In genomic region chr11:26297179-26297970, GRCh38 we compare ENCODE assay signal across 8 cellular contexts. TPM values are rescaled to one million over a fixed set of nuclear protein-coding genes. Genes with fewer than 3 reads are reported as not detected.
DNase-seq lines count a peak whose midpoint lies in the region; ATAC-seq and TF ChIP-seq lines count a peak whose summit lies in the region.

No MANE protein-coding gene starts in this region.

- no peaks in the 10 kb centered on the region for H3K4me1 Mint-ChIP-seq in activated naive CD4-positive, alpha-beta T cell treated with anti-CD3 and anti-CD28 coated beads for 36 hours (ENCODE audit: low read depth)

- H3K9me3 Mint-ChIP-seq in activated naive CD4-positive, alpha-beta T cell treated with anti-CD3 and anti-CD28 coated beads for 36 hours, result no peaks in the 10 kb centered on the region

- CTCF ChIA-PET in activated naive CD4-positive, alpha-beta T cell treated with anti-CD3 and anti-CD28 coated beads for 36 hours (lab: Charles Lee), result interaction anchor here (0.7 to 1.8 kb wide), 5 partner anchors 12 to 1189 kb away, joined by 3 to 6 read pairs (median 5); no protein-coding TSS in a partner anchor

- DNase-seq in COLO668 (lab: John Stamatoyannopoulos, UW; ENCODE audit: unreplicated experiment) (peak; percentile 7), NCI-H526 treated with DMSO at 0.1 percent for 48 hours (lab: John Stamatoyannopoulos, UW) (peak; percentile 67), cerebellar cortex (ENCODE audit: low spot score) (peak; percentile 16), right lobe of liver (no peak)
- no peak for DNase-seq in activated naive CD4-positive, alpha-beta T cell treated with anti-CD3 and anti-CD28 coated beads for 36 hours

- H3K27ac Mint-ChIP-seq in activated naive CD4-positive, alpha-beta T cell treated with anti-CD3 and anti-CD28 coated beads for 36 hours, result no peak overlapping the region

- H3K36me3 Mint-ChIP-seq in activated naive CD4-positive, alpha-beta T cell treated with anti-CD3 and anti-CD28 coated beads for 36 hours (ENCODE audit: low read depth), result no peaks in the 10 kb centered on the region

- 7% methylated on average over 5 of the region's 5 CpGs for WGBS in right lobe of liver (ENCODE audit: insufficient coverage, low coverage, low lambda C conversion rate, missing lambda C conversion rate)

- no peaks in the 10 kb centered on the region for H3K27me3 Mint-ChIP-seq in activated naive CD4-positive, alpha-beta T cell treated with anti-CD3 and anti-CD28 coated beads for 36 hours (ENCODE audit: low read depth)

- no peak for TF ChIP-seq POLR2A in right lobe of liver (IDR thresholded peaks at IDR 0.05)

- ATAC-seq in GM19328 (IDR thresholded peaks at IDR 0.05; ENCODE audit: unreplicated experiment), result peak; percentile 90
- peak; percentile 92 for ATAC-seq in HG03354 (IDR thresholded peaks at IDR 0.05; ENCODE audit: poor library complexity, severe bottlenecking, unreplicated experiment)
- peak; percentile 86 to 91 (median 88) for ATAC-seq in right lobe of liver
- no peak for ATAC-seq in GM18870 (IDR thresholded peaks at IDR 0.05; ENCODE audit: unreplicated experiment)

- TF ChIP-seq CTCF in right lobe of liver (IDR thresholded peaks at IDR 0.05), result peak; percentile 49 to 79 (median 64)

- H3K4me3 Mint-ChIP-seq in activated naive CD4-positive, alpha-beta T cell treated with anti-CD3 and anti-CD28 coated beads for 36 hours, result no peak overlapping the region

- H3K4me1 ChIP-seq in right lobe of liver, result no peaks in the 10 kb centered on the region

- no peaks in the 10 kb centered on the region for H3K9me3 ChIP-seq in right lobe of liver

- intact Hi-C loops in right lobe of liver (cut with DNase I), result no loop called here
- intact Hi-C loops in activated naive CD4-positive, alpha-beta T cell treated with anti-CD3 and anti-CD28 coated beads for 36 hours (cut with micrococcal nuclease), result loop anchor here (1.0 to 10.0 kb wide), 3 partner anchors 353 to 862 kb away; no protein-coding TSS in a partner anchor

- no peak overlapping the region for H3K4me3 ChIP-seq in right lobe of liver

- no peaks in the 10 kb centered on the region for H3K36me3 ChIP-seq in right lobe of liver

- no peaks in the 10 kb centered on the region for H3K27me3 ChIP-seq in right lobe of liver

- H3K27ac ChIP-seq in right lobe of liver, result no peak overlapping the region

RNA-seq across cellular contexts. Expression of gene ANO3, which starts 34.6 kb away (rescaled TPM):
- total RNA-seq in right lobe of liver, result 1 to 10 TPM in 4 of 6 experiments, under 1 TPM in 2; 0.71 to 2.6 (median 1.4) TPM
- total RNA-seq in activated naive CD4-positive, alpha-beta T cell treated with anti-CD3 and anti-CD28 coated beads for 36 hours, result not detected

Comparison
In these comparisons a context has a peak if more than half of its experiments do, and no peak if none do; other contexts are left out.
1. DNase-seq: peak in COLO668 (single experiment), NCI-H526 treated with DMSO at 0.1 percent for 48 hours (single experiment) and cerebellar cortex (single experiment); none in right lobe of liver (0 of 3) and activated naive CD4-positive, alpha-beta T cell treated with anti-CD3 and anti-CD28 coated beads for 36 hours (single experiment).